In the genomic region with DNA sequence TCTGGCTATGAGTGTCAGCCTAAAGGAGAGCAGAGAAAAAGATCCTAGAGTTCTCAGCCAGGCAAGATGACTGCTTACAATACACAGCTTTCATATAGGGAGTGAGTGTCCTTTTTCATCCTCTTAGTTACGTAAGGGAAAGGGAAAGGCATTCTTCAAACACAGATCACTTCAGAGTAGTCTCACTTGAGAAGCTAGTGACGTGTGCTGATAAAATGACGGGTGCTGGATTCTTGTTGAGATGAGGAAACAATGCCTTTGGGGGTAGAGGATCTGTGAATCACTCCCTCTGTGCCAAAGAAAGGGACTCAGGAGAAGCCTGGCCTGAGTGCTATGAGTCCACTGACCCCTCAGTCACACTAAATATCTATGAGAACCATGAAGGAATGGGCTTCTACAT, we compare ENCODE assay signal across 11 cellular contexts.
DNase-seq lines count a peak whose midpoint lies in the region; ATAC-seq and TF ChIP-seq lines count a peak whose summit lies in the region.
"Had no signal": no experiment of that assay in that cellular context is flagged by ENCODE, and none has a peak within 500 bp of the region (broad histone marks: within the 10 kb centered on the region; RNA-seq: fewer than 3 reads in every experiment).

No MANE protein-coding gene starts in this region.

- no peaks in the 10 kb centered on the region for H3K27me3 ChIP-seq in left lung

- ATAC-seq in left lung (peak; percentile 85), GM21515 (IDR thresholded peaks at IDR 0.05; ENCODE audit: unreplicated experiment) (no peak), GM21423 (IDR thresholded peaks at IDR 0.05; ENCODE audit: unreplicated experiment) (no peak)
- ATAC-seq: T-cell had no signal

- H3K36me3 ChIP-seq in left lung = no peaks in the 10 kb centered on the region
- H3K36me3 ChIP-seq: thoracic aorta had no signal

- peak overlapping the region in 1 of 2 donors; percentile 28 for H3K27ac ChIP-seq in left lung
- H3K27ac ChIP-seq: dorsolateral prefrontal cortex, thoracic aorta had no signal

- no peaks in the 10 kb centered on the region for H3K9me3 ChIP-seq in left lung
- H3K9me3 ChIP-seq: thoracic aorta had no signal

- H3K4me3 ChIP-seq in left lung = no peak overlapping the region
- H3K4me3 ChIP-seq: dorsolateral prefrontal cortex, thoracic aorta had no signal

- DNase-seq in DMS153 (lab: John Stamatoyannopoulos, UW) (peak; percentile 85), NCI-H1436 treated with DMSO at 0.1 percent for 48 hours (lab: John Stamatoyannopoulos, UW) (peak; percentile 63), amniotic epithelial cell (ENCODE audit: low read depth) (peak; percentile 80), left lung (no peak), NCI-H1694 (lab: John Stamatoyannopoulos, UW) (no peak)
- no peak for DNase-seq in stimulated activated CD8-positive, alpha-beta memory T cell treated with anti-CD3 and anti-CD28 coated beads, Interleukin-4, amount 100 ng/mL, for 48 hours
- DNase-seq: dorsolateral prefrontal cortex, T-cell had no signal

- H3K4me1 ChIP-seq in left lung = peaks cover 0 to 2% of the 10 kb centered on the region in 2 donors

- TF ChIP-seq CTCF in left lung (IDR thresholded peaks at IDR 0.05) = no peak

- intact Hi-C loops in left lung (cut with DNase I) = no loop called here

Comparison
In these comparisons a context has a peak if more than half of its experiments do, and no peak if none do; other contexts are left out.
1. DNase-seq: peak in DMS153 (single experiment), NCI-H1436 treated with DMSO at 0.1 percent for 48 hours (single experiment) and amniotic epithelial cell (single experiment); none in left lung (0 of 2), NCI-H1694 (single experiment) and stimulated activated CD8-positive, alpha-beta memory T cell treated with anti-CD3 and anti-CD28 coated beads, Interleukin-4, amount 100 ng/mL, for 48 hours (single experiment).